In the genomic region with DNA sequence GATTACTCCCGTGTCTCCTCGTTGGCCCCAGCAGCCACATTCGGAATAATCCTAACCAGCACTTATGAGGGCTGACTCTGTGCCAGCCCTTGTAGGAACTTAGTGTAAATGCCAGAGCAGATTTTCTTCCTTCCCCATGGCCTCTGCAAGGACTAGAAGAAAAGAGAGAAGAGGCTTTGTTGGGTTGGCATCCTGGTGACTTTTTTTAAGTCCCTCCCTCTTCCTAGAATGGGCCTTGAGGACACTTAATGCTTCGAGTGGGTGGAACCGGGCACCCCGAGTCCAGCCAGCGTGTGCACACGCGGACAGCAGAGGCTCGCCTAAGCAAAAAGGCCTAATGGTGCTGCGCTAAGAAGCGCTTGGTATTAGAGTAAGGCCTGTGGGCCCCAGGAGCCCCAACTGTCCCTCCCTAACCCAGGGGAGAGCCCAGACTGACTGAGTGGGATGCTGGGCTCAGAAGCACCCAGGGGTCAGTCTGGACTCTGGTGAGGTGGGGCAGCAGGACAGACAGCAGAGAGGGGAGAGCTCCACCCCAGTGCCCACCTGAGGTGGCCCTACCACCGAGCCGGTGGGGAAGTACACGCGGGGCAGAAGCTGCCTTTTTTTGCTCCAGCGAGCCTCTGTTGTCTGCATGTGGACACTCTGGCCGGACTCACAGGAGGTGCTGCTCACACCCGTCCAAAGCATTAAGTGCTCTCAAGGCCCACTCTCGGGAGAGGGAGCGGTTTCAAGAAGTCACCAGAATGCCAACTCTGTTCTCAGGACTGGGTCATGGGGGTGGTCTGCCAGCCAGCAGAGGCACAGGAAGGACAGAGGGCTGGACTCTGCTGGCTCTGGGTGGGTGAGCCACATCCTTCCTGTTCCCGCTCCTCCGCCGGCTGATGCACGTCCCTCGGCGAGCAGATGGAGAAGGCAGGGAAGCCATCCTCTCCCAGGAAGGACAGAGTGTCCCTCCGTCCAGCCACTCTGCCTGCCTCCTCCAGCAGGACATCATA, we compare ENCODE assay signal across 9 cellular contexts. TPM values are rescaled to one million over a fixed set of nuclear protein-coding genes. Genes with fewer than 3 reads are reported as not detected.
DNase-seq lines count a peak whose midpoint lies in the region; ATAC-seq and TF ChIP-seq lines count a peak whose summit lies in the region.
"Had no signal": no experiment of that assay in that cellular context is flagged by ENCODE, and none has a peak within 500 bp of the region (broad histone marks: within the 10 kb centered on the region; RNA-seq: fewer than 3 reads in every experiment).

No MANE protein-coding gene starts in this region.

- H3K9me3 Mint-ChIP-seq in activated CD4-positive, alpha-beta T cell treated with anti-CD3 and anti-CD28 coated beads, Interleukin-2, amount 10 ng/mL, durations not matched to agents 7 days and 5 days, result no peaks in the 10 kb centered on the region

- H3K27ac ChIP-seq in brain microvascular endothelial cell (peak overlapping the region; percentile 98), substantia nigra (ENCODE audit: low read depth, low read length, poor library complexity, severe bottlenecking) (peak overlapping the region; percentile 61)

- no peak for TF ChIP-seq CTCF in brain microvascular endothelial cell (IDR thresholded peaks at IDR 0.05; ENCODE audit: low read depth, low read length, missing control alignments)

- peak overlapping the region; percentile 81 for H3K27ac Mint-ChIP-seq in activated CD4-positive, alpha-beta T cell treated with anti-CD3 and anti-CD28 coated beads, Interleukin-2, amount 10 ng/mL, durations not matched to agents 7 days and 5 days

- H3K4me3 Mint-ChIP-seq in activated CD4-positive, alpha-beta T cell treated with anti-CD3 and anti-CD28 coated beads, Interleukin-2, amount 10 ng/mL, durations not matched to agents 7 days and 5 days, result peak overlapping the region; percentile 11

- peaks cover 15% of the 10 kb centered on the region for H3K36me3 ChIP-seq in brain microvascular endothelial cell (replicated peaks)

- CTCF ChIA-PET in activated CD4-positive, alpha-beta T cell treated with anti-CD3 and anti-CD28 coated beads, Interleukin-2, amount 10 ng/mL, durations not matched to agents 7 days and 5 days (lab: Charles Lee), result interaction anchor here (0.9 to 1.6 kb wide), 3 partner anchors 24 to 34 kb away, joined by 3 to 4 read pairs (median 3); no protein-coding TSS in a partner anchor

- peaks cover 100% of the 10 kb centered on the region for H3K4me1 Mint-ChIP-seq in activated CD4-positive, alpha-beta T cell treated with anti-CD3 and anti-CD28 coated beads, Interleukin-2, amount 10 ng/mL, durations not matched to agents 7 days and 5 days

- H3K27me3 Mint-ChIP-seq in activated CD4-positive, alpha-beta T cell treated with anti-CD3 and anti-CD28 coated beads, Interleukin-2, amount 10 ng/mL, durations not matched to agents 7 days and 5 days, result no peaks in the 10 kb centered on the region

- H3K36me3 Mint-ChIP-seq in activated CD4-positive, alpha-beta T cell treated with anti-CD3 and anti-CD28 coated beads, Interleukin-2, amount 10 ng/mL, durations not matched to agents 7 days and 5 days (ENCODE audit: low read depth), result peaks cover 39% of the 10 kb centered on the region

- POLR2A ChIA-PET in activated CD4-positive, alpha-beta T cell treated with anti-CD3 and anti-CD28 coated beads, Interleukin-2, amount 10 ng/mL, durations not matched to agents 7 days and 5 days (lab: Charles Lee), result no interaction called here

- in situ Hi-C loops in brain microvascular endothelial cell (cut with HindIII; ENCODE audit: low pct_ligation_motif_present, low sequenced_read_pairs), result no loop called here

- no peak for DNase-seq in activated CD4-positive, alpha-beta T cell treated with anti-CD3 and anti-CD28 coated beads, Interleukin-2, amount 10 ng/mL, durations not matched to agents 7 days and 5 days
- DNase-seq in activated CD4-positive, alpha-beta T cell treated with anti-CD3 and anti-CD28 coated beads, Interleukin-2, amount 50 U/mL, for 48 hours, result no peak
- DNase-seq in brain microvascular endothelial cell, result no peak
- peak; percentile 60 for DNase-seq in medulla oblongata (ENCODE audit: extremely low spot score)
- peak in 10 of 49 donors; percentile 17 to 58 (median 32) for DNase-seq in substantia nigra (lab: John Stamatoyannopoulos, UW)
- no peak for DNase-seq in GOT3 (lab: John Stamatoyannopoulos, UW)
- DNase-seq in retina, result no peak
- DNase-seq: NCI-H1417 treated with DMSO at 0.1 percent for 48 hours had no signal

- no peaks in the 10 kb centered on the region for H3K27me3 ChIP-seq in brain microvascular endothelial cell (replicated peaks)

- H3K4me3 ChIP-seq in brain microvascular endothelial cell (ENCODE audit: low read depth, low read length), result no peak overlapping the region

- no peak for ATAC-seq in GM19324 (IDR thresholded peaks at IDR 0.05; ENCODE audit: low FRiP score, unreplicated experiment)

RNA-seq across cellular contexts. Expression of a gene that starts 12.5 kb away (rescaled TPM):
- 10 to 100 TPM; 24.9 to 26.5 TPM for total RNA-seq in activated CD4-positive, alpha-beta T cell treated with anti-CD3 and anti-CD28 coated beads, Interleukin-2, amount 10 ng/mL, durations not matched to agents 7 days and 5 days

RNA-seq across cellular contexts. Expression of a gene that starts 27.9 kb away (rescaled TPM):
- under 1 TPM; 0.22 to 0.27 TPM for total RNA-seq in activated CD4-positive, alpha-beta T cell treated with anti-CD3 and anti-CD28 coated beads, Interleukin-2, amount 10 ng/mL, durations not matched to agents 7 days and 5 days

RNA-seq across cellular contexts. Expression of a gene that starts 56.7 kb away (rescaled TPM):
- total RNA-seq in activated CD4-positive, alpha-beta T cell treated with anti-CD3 and anti-CD28 coated beads, Interleukin-2, amount 10 ng/mL, durations not matched to agents 7 days and 5 days, result 1 to 10 TPM in 1 of 2 experiments, under 1 TPM in 1; 0.81 to 1.3 TPM
